In genomic region chr4:83629945-83630684, GRCh38 we compare ENCODE assay signal across 1 cellular context.
TF ChIP-seq lines count a peak whose summit lies in the region.

No MANE protein-coding gene starts in this region.

TF ChIP-seq in K562, 482 proteins besides CTCF, POLR2A, EP300 and RAD21 (continued from another document and continues in another):
- TF ChIP-seq ZBTB40 (IDR thresholded peaks at IDR 0.05) (peak; percentile 60), ZBTB40 (CRISPR knock-in tag; IDR thresholded peaks at IDR 0.05) (no peak), SUPT5H (IDR thresholded peaks at IDR 0.05) (no peak), CREB1 (IDR thresholded peaks at IDR 0.05) (peak; percentile 49; the same call in 1 of the 2 replicates), CREB1 (CRISPR knock-in tag; IDR thresholded peaks at IDR 0.05) (no peak; the same call in 1 of the 2 replicates), MAFG (tag; conservative IDR thresholded peaks at IDR 0.05) (peak; percentile 98), NBN (IDR thresholded peaks at IDR 0.05; ENCODE audit: low read depth) (peak; percentile 99), UBTF (IDR thresholded peaks at IDR 0.05; ENCODE audit: borderline replicate concordance in 1 of 2, low read depth in 2 of 2, low read length in 2 of 2) (peak in 1 of 2 experiments; percentile 42; a peak in 1 of 4 replicates), FOSL1 (tag; conservative IDR thresholded peaks at IDR 0.05) (peak; percentile 93), THRA (IDR thresholded peaks at IDR 0.05) (no peak), CBX5 (IDR thresholded peaks at IDR 0.05; ENCODE audit: borderline replicate concordance, low read depth) (peak; percentile 46), GTF3C2 (IDR thresholded peaks at IDR 0.05; ENCODE audit: borderline replicate concordance, extremely low read depth, insufficient read length) (no peak), CREM (IDR thresholded peaks at IDR 0.05; ENCODE audit: low read depth) (peak; percentile 87), USF1 (CRISPR knock-in tag; IDR thresholded peaks at IDR 0.05) (no peak), BACH1 (tag; IDR thresholded peaks at IDR 0.05) (peak; percentile 94), ZBTB49 (CRISPR knock-in tag; IDR thresholded peaks at IDR 0.05; ENCODE audit: borderline replicate concordance) (no peak), TEAD1 (CRISPR knock-in tag; IDR thresholded peaks at IDR 0.05) (peak; percentile 84 to 88; a peak in 3 of 4 replicates), NFE2 (IDR thresholded peaks at IDR 0.05; ENCODE audit: low read depth) (peak; percentile 99), ZNF134 (CRISPR knock-in tag; conservative IDR thresholded peaks at IDR 0.05) (no peak; the same call in 1 of the 2 replicates), MAZ (CRISPR knock-in tag; conservative IDR thresholded peaks at IDR 0.05 in 1 of 2, IDR thresholded peaks at IDR 0.05 in 1 of 2) (peak; percentile 52 to 74; a peak in 2 of 4 replicates)
- TF ChIP-seq, protein P1, sequence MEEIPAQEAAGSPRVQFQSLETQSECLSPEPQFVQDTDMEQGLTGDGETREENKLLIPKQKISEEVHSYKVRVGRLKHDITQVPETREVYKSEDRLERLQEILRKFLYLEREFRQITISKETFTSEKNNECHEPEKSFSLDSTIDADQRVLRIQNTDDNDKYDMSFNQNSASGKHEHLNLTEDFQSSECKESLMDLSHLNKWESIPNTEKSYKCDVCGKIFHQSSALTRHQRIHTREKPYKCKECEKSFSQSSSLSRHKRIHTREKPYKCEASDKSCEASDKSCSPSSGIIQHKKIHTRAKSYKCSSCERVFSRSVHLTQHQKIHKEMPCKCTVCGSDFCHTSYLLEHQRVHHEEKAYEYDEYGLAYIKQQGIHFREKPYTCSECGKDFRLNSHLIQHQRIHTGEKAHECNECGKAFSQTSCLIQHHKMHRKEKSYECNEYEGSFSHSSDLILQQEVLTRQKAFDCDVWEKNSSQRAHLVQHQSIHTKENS (CRISPR knock-in tag; IDR thresholded peaks at IDR 0.05) = no peak
